9 cellular contexts compared by ENCODE assay signal in genomic region chr3:108288192-108288591, GRCh38. TPM values are rescaled to one million over a fixed set of nuclear protein-coding genes. Genes with fewer than 3 reads are reported as not detected.
"Had no signal": no experiment of that assay in that cellular context is flagged by ENCODE, and none has a peak within 500 bp of the region (broad histone marks: within the 10 kb centered on the region; RNA-seq: fewer than 3 reads in every experiment).

No MANE protein-coding gene starts in this region.

RNA-seq across cellular contexts. Expression of gene HHLA2, which starts 8.2 kb away (rescaled TPM):
- total RNA-seq: LHCN-M2, MCF 10A, NCI-H460, OCI-LY7, PC-9, Right ventricle myocardium inferior, RPMI7951, SJCRH30, SK-MEL-5 had no signal
